ENCODE assay signal across 9 cellular contexts in genomic region chr11:127074151-127074761, GRCh38.
DNase-seq lines count a peak whose midpoint lies in the region; ATAC-seq and TF ChIP-seq lines count a peak whose summit lies in the region.
"Had no signal": no experiment of that assay in that cellular context is flagged by ENCODE, and none has a peak within 500 bp of the region (broad histone marks: within the 10 kb centered on the region; RNA-seq: fewer than 3 reads in every experiment).

No MANE protein-coding gene starts in this region.

- DNase-seq in NCI-H226 (peak; percentile 53), dedifferentiated amniotic fluid mesenchymal stem cell (ENCODE audit: extremely low spot score) (peak; percentile 47), progenitor cell of endocrine pancreas (ENCODE audit: low spot score, unreplicated experiment) (no peak)
- DNase-seq in activated naive CD4-positive, alpha-beta T cell treated with anti-CD3 and anti-CD28 coated beads, Interleukin-2, amount 10 ng/mL, durations not matched to agents 7 days and 5 days, result no peak
- DNase-seq in activated CD8-positive, alpha-beta memory T cell treated with anti-CD3 and anti-CD28 coated beads for 24 hours, result no peak

- no peak overlapping the region for H3K4me3 ChIP-seq in DOHH2 (ENCODE audit: low read length)

- H4K20me1 ChIP-seq in DOHH2 (ENCODE audit: control insufficient read depth, insufficient read depth, low read depth, low read length), result no peaks in the 10 kb centered on the region

- peak; percentile 94 for ATAC-seq in GM19351 (IDR thresholded peaks at IDR 0.05; ENCODE audit: unreplicated experiment)
- ATAC-seq in HG03108 (IDR thresholded peaks at IDR 0.05; ENCODE audit: unreplicated experiment), result peak; percentile 93

- TF ChIP-seq CTCF in DOHH2 (IDR thresholded peaks at IDR 0.05; ENCODE audit: low read depth, low read length, poor library complexity, severe bottlenecking) (peak; percentile 29), progenitor cell of endocrine pancreas (IDR thresholded peaks at IDR 0.05; ENCODE audit: unreplicated experiment) (peak; percentile 51)

- H3K36me3 ChIP-seq in DOHH2 (ENCODE audit: control insufficient read depth, low read length), result no peaks in the 10 kb centered on the region

- H3K4me3 Mint-ChIP-seq in progenitor cell of endocrine pancreas (ENCODE audit: low read depth), result no peak overlapping the region
- no peak overlapping the region for H3K4me3 Mint-ChIP-seq in activated naive CD4-positive, alpha-beta T cell treated with anti-CD3 and anti-CD28 coated beads, Interleukin-2, amount 10 ng/mL, durations not matched to agents 7 days and 5 days
- H3K4me3 Mint-ChIP-seq: immature natural killer cell had no signal

- H3K79me2 ChIP-seq in DOHH2 (ENCODE audit: control insufficient read depth, low read length), result no peaks in the 10 kb centered on the region

- H3K9me3 Mint-ChIP-seq in progenitor cell of endocrine pancreas (ENCODE audit: low read depth), result no peaks in the 10 kb centered on the region
- H3K9me3 Mint-ChIP-seq in activated naive CD4-positive, alpha-beta T cell treated with anti-CD3 and anti-CD28 coated beads, Interleukin-2, amount 10 ng/mL, durations not matched to agents 7 days and 5 days, result no peaks in the 10 kb centered on the region
- H3K9me3 Mint-ChIP-seq: immature natural killer cell had no signal

- no peak overlapping the region for H3K27ac Mint-ChIP-seq in progenitor cell of endocrine pancreas
- no peak overlapping the region for H3K27ac Mint-ChIP-seq in activated naive CD4-positive, alpha-beta T cell treated with anti-CD3 and anti-CD28 coated beads, Interleukin-2, amount 10 ng/mL, durations not matched to agents 7 days and 5 days
- H3K27ac Mint-ChIP-seq: immature natural killer cell had no signal

- H3K27me3 ChIP-seq in DOHH2 (ENCODE audit: control insufficient read depth, low read length), result no peaks in the 10 kb centered on the region

- H3K9me2 ChIP-seq in DOHH2 (replicated peaks; ENCODE audit: control insufficient read depth, low read length), result no peaks in the 10 kb centered on the region

- no peaks in the 10 kb centered on the region for H3K9me3 ChIP-seq in DOHH2 (ENCODE audit: control insufficient read depth, insufficient read depth, low read length)

- H3F3A ChIP-seq in DOHH2 (ENCODE audit: control insufficient read depth, insufficient read depth), result no peaks in the 10 kb centered on the region

- no peak overlapping the region for H3K4me2 ChIP-seq in DOHH2 (ENCODE audit: low read length)

- no peaks in the 10 kb centered on the region for H3K36me3 Mint-ChIP-seq in progenitor cell of endocrine pancreas (ENCODE audit: insufficient read depth)
- H3K36me3 Mint-ChIP-seq in activated naive CD4-positive, alpha-beta T cell treated with anti-CD3 and anti-CD28 coated beads, Interleukin-2, amount 10 ng/mL, durations not matched to agents 7 days and 5 days, result no peaks in the 10 kb centered on the region
- H3K36me3 Mint-ChIP-seq: immature natural killer cell had no signal

- peaks cover 6% of the 10 kb centered on the region; the same call in 1 of the 2 replicates for H3K4me1 ChIP-seq in DOHH2 (ENCODE audit: control insufficient read depth, low read length)

- peaks cover 7% of the 10 kb centered on the region for H3K4me1 Mint-ChIP-seq in progenitor cell of endocrine pancreas (ENCODE audit: low read depth)
- no peaks in the 10 kb centered on the region for H3K4me1 Mint-ChIP-seq in activated naive CD4-positive, alpha-beta T cell treated with anti-CD3 and anti-CD28 coated beads, Interleukin-2, amount 10 ng/mL, durations not matched to agents 7 days and 5 days
- H3K4me1 Mint-ChIP-seq: immature natural killer cell had no signal

- CTCF ChIA-PET in activated naive CD4-positive, alpha-beta T cell treated with anti-CD3 and anti-CD28 coated beads, Interleukin-2, amount 10 ng/mL, durations not matched to agents 7 days and 5 days (lab: Charles Lee), result no interaction called here

- H3K27ac ChIP-seq in DOHH2 (ENCODE audit: low read depth, low read length), result no peak overlapping the region

- H3K27me3 Mint-ChIP-seq in progenitor cell of endocrine pancreas, result peaks cover 9% of the 10 kb centered on the region
- no peaks in the 10 kb centered on the region for H3K27me3 Mint-ChIP-seq in activated naive CD4-positive, alpha-beta T cell treated with anti-CD3 and anti-CD28 coated beads, Interleukin-2, amount 10 ng/mL, durations not matched to agents 7 days and 5 days

Comparison
In these comparisons a context has a peak if more than half of its experiments do, and no peak if none do; other contexts are left out.
1. DNase-seq: peak in NCI-H226 (single experiment) and dedifferentiated amniotic fluid mesenchymal stem cell (single experiment); none in progenitor cell of endocrine pancreas (single experiment), activated naive CD4-positive, alpha-beta T cell treated with anti-CD3 and anti-CD28 coated beads, Interleukin-2, amount 10 ng/mL, durations not matched to agents 7 days and 5 days (single experiment) and activated CD8-positive, alpha-beta memory T cell treated with anti-CD3 and anti-CD28 coated beads for 24 hours (single experiment).